9 cellular contexts compared by ENCODE assay signal in genomic region chr22:17046949-17047348, GRCh38. TPM values are rescaled to one million over a fixed set of nuclear protein-coding genes. Genes with fewer than 3 reads are reported as not detected.
"Had no signal": no experiment of that assay in that cellular context is flagged by ENCODE, and none has a peak within 500 bp of the region (broad histone marks: within the 10 kb centered on the region; RNA-seq: fewer than 3 reads in every experiment).

No MANE protein-coding gene starts in this region.

- H3K27me3 Mint-ChIP-seq: IgD-negative memory B cell had no signal

- FAIRE-seq: H1, H54, HepG2 had no signal

- ATAC-seq: GM23338, HepG2 had no signal

- H3K4me1 Mint-ChIP-seq: GM23338, H9 had no signal

- DNase-seq: H9, HCEC 1CT, KG1 had no signal

- H3K27ac Mint-ChIP-seq: GM23338, H9 had no signal

- H3K9me3 Mint-ChIP-seq: IgD-negative memory B cell had no signal

- H3K4me3 ChIP-seq: GM23338 had no signal

- H2AFZ ChIP-seq: GM23338 had no signal

- H3K4me3 Mint-ChIP-seq: GM23338, H9, IgD-negative memory B cell had no signal

- H3K4me2 ChIP-seq: GM23338 had no signal

RNA-seq across cellular contexts. Expression of gene GAB4, which starts 38.9 kb away (rescaled TPM):
- total RNA-seq: H9, HepG2, HT-29 had no signal
- polyA plus RNA-seq: HepG2, IgD-negative memory B cell had no signal
